Comparison of ENCODE assay signal across 8 cellular contexts in genomic region chr11:46333129-46333947, GRCh38. TPM values are rescaled to one million over a fixed set of nuclear protein-coding genes. Genes with fewer than 3 reads are reported as not detected.
DNase-seq lines count a peak whose midpoint lies in the region; ATAC-seq, FAIRE-seq and TF ChIP-seq lines count a peak whose summit lies in the region.

No MANE protein-coding gene starts in this region.

- no peak overlapping the region for H2AFZ ChIP-seq in SK-N-SH (ENCODE audit: low read depth)

- H3F3A ChIP-seq in SK-N-SH (replicated peaks; ENCODE audit: insufficient read depth): peaks cover 2% of the 10 kb centered on the region

- TF ChIP-seq EP300 in SK-N-SH (IDR thresholded peaks at IDR 0.05; ENCODE audit: borderline replicate concordance in 1 of 2, low read depth in 1 of 2, low read length in 1 of 2): no peak

- POLR2A ChIA-PET in SK-N-SH (lab: Yijun Ruan, JAX): interaction anchor here (1.1 kb wide), 1 partner anchor 90 kb away, joined by 3 read pairs; no protein-coding TSS in a partner anchor

- peak; percentile 30 to 60 (median 38) for ATAC-seq in pancreas
- no peak for ATAC-seq in HG03135 (IDR thresholded peaks at IDR 0.05; ENCODE audit: unreplicated experiment)
- no peak for ATAC-seq in HG03469 (IDR thresholded peaks at IDR 0.05; ENCODE audit: unreplicated experiment)
- no peak for ATAC-seq in GM21390 (IDR thresholded peaks at IDR 0.05; ENCODE audit: unreplicated experiment)

- H3K27ac ChIP-seq in SK-N-SH (ENCODE audit: low read depth in 2 of 2, low read length in 1 of 2) (no peak overlapping the region), esophagus (ENCODE audit: low read depth in 2 of 2, low read length in 1 of 2) (no peak overlapping the region), pancreas (no peak overlapping the region)

- FAIRE-seq in pancreas (lab: Jason Lieb, UNC): no peak

- H3K27me3 ChIP-seq in SK-N-SH (ENCODE audit: insufficient read depth): peaks cover 10% of the 10 kb centered on the region
- H3K27me3 ChIP-seq in esophagus (ENCODE audit: control insufficient read depth in 1 of 2, insufficient read depth in 2 of 2, low read length in 2 of 2): peaks cover 0 to 8% of the 10 kb centered on the region in 2 donors
- peaks cover 0 to 3% (median 2%) of the 10 kb centered on the region in 4 donors for H3K27me3 ChIP-seq in pancreas

- H3K79me2 ChIP-seq in SK-N-SH (ENCODE audit: insufficient read depth): no peaks in the 10 kb centered on the region

- no peaks in the 10 kb centered on the region for H3K9me3 ChIP-seq in SK-N-SH
- H3K9me3 ChIP-seq in esophagus (ENCODE audit: control insufficient read depth in 2 of 2, insufficient read depth in 1 of 2, low read depth in 1 of 2, low read length in 1 of 2): no peaks in the 10 kb centered on the region
- no peaks in the 10 kb centered on the region for H3K9me3 ChIP-seq in pancreas

- H3K4me3 ChIP-seq in GM12864 (ENCODE audit: low read depth, low read length) (peak overlapping the region; percentile 24), SK-N-SH (ENCODE audit: low read depth in 2 of 2, low read length in 1 of 2) (peak overlapping the region; percentile 3 to 41; a peak in 2 of 4 replicates), esophagus (ENCODE audit: low read depth in 1 of 2, low read length in 2 of 2) (peak overlapping the region; percentile 32 to 40), pancreas (peak overlapping the region in 3 of 4 donors; percentile 10 to 47 (median 15))

- H3K36me3 ChIP-seq in SK-N-SH (replicated peaks in 1 of 2; ENCODE audit: control insufficient read depth in 1 of 2, insufficient read depth in 2 of 2, low read length in 1 of 2): no peaks in the 10 kb centered on the region
- no peaks in the 10 kb centered on the region for H3K36me3 ChIP-seq in esophagus (ENCODE audit: control insufficient read depth in 2 of 2, insufficient read depth in 2 of 2, low read length in 1 of 2)
- no peaks in the 10 kb centered on the region for H3K36me3 ChIP-seq in pancreas

- peak overlapping the region; percentile 52; the same call in 1 of the 2 replicates for H3K4me2 ChIP-seq in SK-N-SH

- WGBS in SK-N-SH (ENCODE audit: low lambda C conversion rate): 52% methylated on average over 25 of the region's 64 CpGs
- WGBS in esophagus, 2 donors: 5 to 7% methylated on average over 55 to 64 of the region's 64 CpGs
- WGBS in pancreas, 2 donors: 22 to 27% methylated on average over 49 to 64 of the region's 64 CpGs

- no peaks in the 10 kb centered on the region for H4K20me1 ChIP-seq in SK-N-SH (ENCODE audit: insufficient read depth)

- intact Hi-C loops in pancreas (cut with DNase I): no loop called here

- TF ChIP-seq CTCF in GM12864 (IDR thresholded peaks at IDR 0.05; ENCODE audit: low read depth, low read length, missing control alignments) (no peak), SK-N-SH (IDR thresholded peaks at IDR 0.05) (no peak), pancreas (IDR thresholded peaks at IDR 0.05) (no peak)

- DNase-seq in GM12864 (ENCODE audit: low read depth): no peak
- DNase-seq in SK-N-SH: peak; percentile 77
- DNase-seq in pancreas: no peak
- no peak for DNase-seq in T-helper 9 cell

- H3K4me1 ChIP-seq in SK-N-SH (ENCODE audit: control insufficient read depth in 1 of 2, insufficient read depth in 2 of 2, low read depth in 1 of 2, low read length in 1 of 2) (peaks cover 7 to 15% of the 10 kb centered on the region in 2 experiments; a peak in 2 of 4 replicates), esophagus (ENCODE audit: control insufficient read depth in 2 of 2, insufficient read depth in 2 of 2, low read length in 1 of 2) (peaks cover 3 to 14% of the 10 kb centered on the region in 2 donors), pancreas (peaks cover 0 to 5% (median 4%) of the 10 kb centered on the region in 3 donors)

- H3K9ac ChIP-seq in SK-N-SH: no peak overlapping the region

- CTCF ChIA-PET in SK-N-SH (lab: Yijun Ruan, JAX): interaction anchor here (1.2 to 2.8 kb wide), 6 partner anchors 14 to 93 kb away, joined by 3 to 12 read pairs (median 6); partner anchors contain the start of gene DGKZ

- no peaks in the 10 kb centered on the region for H3K9me2 ChIP-seq in SK-N-SH

- no peak for TF ChIP-seq RAD21 in SK-N-SH (IDR thresholded peaks at IDR 0.05; ENCODE audit: low read length)

TF ChIP-seq in SK-N-SH, 30 proteins besides CTCF, POLR2A, EP300 and RAD21:
- TF ChIP-seq GATA2 (CRISPR knock-in tag; IDR thresholded peaks at IDR 0.05): no peak
- TF ChIP-seq FOSL2 (IDR thresholded peaks at IDR 0.05; ENCODE audit: borderline replicate concordance, low read depth): no peak
- TF ChIP-seq RCOR1 (IDR thresholded peaks at IDR 0.05; ENCODE audit: low read length): 0 out of 2 replicates have a peak, but pooled peaks have one; percentile 1
- no peak for TF ChIP-seq GABPA (IDR thresholded peaks at IDR 0.05; ENCODE audit: low read depth)
- TF ChIP-seq, protein P1, sequence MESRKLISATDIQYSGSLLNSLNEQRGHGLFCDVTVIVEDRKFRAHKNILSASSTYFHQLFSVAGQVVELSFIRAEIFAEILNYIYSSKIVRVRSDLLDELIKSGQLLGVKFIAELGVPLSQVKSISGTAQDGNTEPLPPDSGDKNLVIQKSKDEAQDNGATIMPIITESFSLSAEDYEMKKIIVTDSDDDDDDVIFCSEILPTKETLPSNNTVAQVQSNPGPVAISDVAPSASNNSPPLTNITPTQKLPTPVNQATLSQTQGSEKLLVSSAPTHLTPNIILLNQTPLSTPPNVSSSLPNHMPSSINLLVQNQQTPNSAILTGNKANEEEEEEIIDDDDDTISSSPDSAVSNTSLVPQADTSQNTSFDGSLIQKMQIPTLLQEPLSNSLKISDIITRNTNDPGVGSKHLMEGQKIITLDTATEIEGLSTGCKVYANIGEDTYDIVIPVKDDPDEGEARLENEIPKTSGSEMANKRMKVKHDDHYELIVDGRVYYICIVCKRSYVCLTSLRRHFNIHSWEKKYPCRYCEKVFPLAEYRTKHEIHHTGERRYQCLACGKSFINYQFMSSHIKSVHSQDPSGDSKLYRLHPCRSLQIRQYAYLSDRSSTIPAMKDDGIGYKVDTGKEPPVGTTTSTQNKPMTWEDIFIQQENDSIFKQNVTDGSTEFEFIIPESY (IDR thresholded peaks at IDR 0.05; ENCODE audit: borderline replicate concordance, low read depth): no peak
- no peak for TF ChIP-seq SMC3 (IDR thresholded peaks at IDR 0.05; ENCODE audit: low read depth, low read length)

RNA-seq across cellular contexts. Expression of gene DGKZ, which starts 13.9 kb away (rescaled TPM):
- polyA plus RNA-seq in SK-N-SH (2012; rRNA removed) (23.9 and 33.2 TPM in 2 replicates), esophagus (10 to 100 TPM; 27.3 to 36.6 TPM), pancreas (10 to 100 TPM; 81.1 to 88.8 TPM)
- 9.1 and 17.5 TPM in 2 replicates for polyA plus RNA-seq in SK-N-SH (2012; cell fraction: cytosol; rRNA removed)
- 80.1 and 95.5 TPM in 2 replicates for polyA plus RNA-seq in SK-N-SH (2012; cell fraction: nucleus; rRNA removed)
- 10 to 100 TPM; 34.1 to 46.3 (median 35.0) TPM for total RNA-seq in pancreas

RNA-seq across cellular contexts. Expression of gene MDK, which starts 48.1 kb away (rescaled TPM):
- polyA plus RNA-seq in SK-N-SH (2012; rRNA removed): 1,545 and 2,395 TPM in 2 replicates
- polyA plus RNA-seq in SK-N-SH (2012; cell fraction: cytosol; rRNA removed): 1,392 and 2,174 TPM in 2 replicates
- polyA plus RNA-seq in SK-N-SH (2012; cell fraction: nucleus; rRNA removed): 538 and 1,110 TPM in 2 replicates
- 10 to 100 TPM; 19.9 to 24.3 TPM for polyA plus RNA-seq in esophagus
- 10 to 100 TPM in 4 of 6 donors, 1 to 10 TPM in 2; 4.3 to 84.4 (median 16.5) TPM for total RNA-seq in pancreas
- 10 to 100 TPM; 23.6 to 66.5 TPM for polyA plus RNA-seq in pancreas

RNA-seq across cellular contexts. Expression of gene CREB3L1, which starts 55.9 kb away (rescaled TPM):
- polyA plus RNA-seq in SK-N-SH (2012; rRNA removed) (5.6 and 14.0 TPM in 2 replicates), esophagus (under 1 TPM; 0.31 to 0.60 TPM), pancreas (10 to 100 TPM; 40.1 to 59.1 TPM)
- 9.9 and 13.3 TPM in 2 replicates for polyA plus RNA-seq in SK-N-SH (2012; cell fraction: cytosol; rRNA removed)
- polyA plus RNA-seq in SK-N-SH (2012; cell fraction: nucleus; rRNA removed): 14.7 and 17.4 TPM in 2 replicates
- 100 to 1,000 TPM in 1 of 6 donors, 10 to 100 TPM in 5; 26.3 to 129 (median 47.9) TPM for total RNA-seq in pancreas

RNA-seq across cellular contexts. Expression of gene CHRM4, which starts 58.2 kb away (rescaled TPM):
- polyA plus RNA-seq in SK-N-SH (2012; rRNA removed): 0.13 and 0.26 TPM in 2 replicates
- polyA plus RNA-seq in SK-N-SH (2012; cell fraction: cytosol; rRNA removed): 0.08 and 0.18 TPM in 2 replicates
- polyA plus RNA-seq in SK-N-SH (2012; cell fraction: nucleus; rRNA removed): 0.36 and 0.39 TPM in 2 replicates
- polyA plus RNA-seq in esophagus: under 1 TPM in 1 of 2 donors, not detected in 1; 0.02 TPM
- total RNA-seq in pancreas: under 1 TPM; 0.08 to 0.62 (median 0.20) TPM
- under 1 TPM in 1 of 2 donors, not detected in 1; 0.66 TPM for polyA plus RNA-seq in pancreas

Comparison
In these comparisons a context has a peak if more than half of its experiments do, and no peak if none do; other contexts are left out.
1. ATAC-seq: peak in pancreas (4 of 4); none in HG03135 (single experiment), HG03469 (single experiment) and GM21390 (single experiment).
2. RNA of gene MDK, which starts 48.1 kb away (polyA plus RNA-seq): 538 to 2,395 TPM in SK-N-SH; 23.6 to 66.5 TPM in pancreas and 19.9 to 24.3 TPM in esophagus; every median in the first group is over 4 times any median in the second.
3. RNA of gene CREB3L1, which starts 55.9 kb away (polyA plus RNA-seq): 40.1 to 59.1 TPM in pancreas and 5.6 to 17.4 TPM in SK-N-SH; 0.31 to 0.60 TPM in esophagus; every median in the first group is over 4 times any median in the second.
4. Peak in every context shown above with its lines, with median percentiles within 50 percentile points of each other: H3K4me3 ChIP-seq.